12 cellular contexts compared by ENCODE assay signal in the genomic region with DNA sequence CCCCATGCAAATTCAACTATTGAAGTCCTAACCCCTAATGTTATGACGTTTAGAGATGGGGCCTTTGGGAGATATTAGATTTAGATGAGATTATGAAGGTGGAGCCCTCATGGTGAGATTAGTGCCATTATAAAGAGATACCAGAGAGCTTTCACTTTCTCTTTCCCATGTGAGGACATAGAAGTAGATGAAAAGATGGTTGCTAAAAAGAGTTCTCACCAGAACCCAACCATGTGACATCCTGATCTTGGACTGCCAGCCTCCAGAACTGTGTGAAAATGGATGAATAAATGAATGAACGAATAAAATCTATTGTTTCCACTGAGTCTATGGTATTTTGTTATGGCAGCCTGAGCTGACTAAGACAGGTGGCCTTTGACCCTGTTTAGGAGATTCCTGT. TPM values are rescaled to one million over a fixed set of nuclear protein-coding genes. Genes with fewer than 3 reads are reported as not detected.
DNase-seq lines count a peak whose midpoint lies in the region; ATAC-seq lines count a peak whose summit lies in the region.
"Had no signal": no experiment of that assay in that cellular context is flagged by ENCODE, and none has a peak within 500 bp of the region (broad histone marks: within the 10 kb centered on the region; RNA-seq: fewer than 3 reads in every experiment).

No MANE protein-coding gene starts in this region.

- H3K27ac ChIP-seq in CD4-positive, CD25-positive, alpha-beta regulatory T cell (ENCODE audit: insufficient read depth, low read length, poor library complexity, severe bottlenecking), result peak overlapping the region; percentile 80
- H3K27ac ChIP-seq: esophagus muscularis mucosa had no signal

- ATAC-seq in CD4-positive, CD25-positive, alpha-beta regulatory T cell (ENCODE audit: low read depth in 2 of 2), result peak; percentile 47 to 57
- ATAC-seq in GM19395 (IDR thresholded peaks at IDR 0.05; ENCODE audit: unreplicated experiment), result peak; percentile 51
- peak; percentile 44 for ATAC-seq in HG03135 (IDR thresholded peaks at IDR 0.05; ENCODE audit: unreplicated experiment)
- ATAC-seq in activated naive CD8-positive, alpha-beta T cell treated with anti-CD3 and anti-CD28 coated beads, Interleukin-2, amount 10 ng/mL, durations not matched to agents 7 days and 5 days (ENCODE audit: low read depth), result peak; percentile 70
- no peak for ATAC-seq in GM19324 (IDR thresholded peaks at IDR 0.05; ENCODE audit: low FRiP score, unreplicated experiment)

- H3K27me3 ChIP-seq in CD4-positive, CD25-positive, alpha-beta regulatory T cell (ENCODE audit: control insufficient read depth, insufficient read depth, low read length), result no peaks in the 10 kb centered on the region
- H3K27me3 ChIP-seq: esophagus muscularis mucosa had no signal

- H3K36me3 ChIP-seq in CD4-positive, CD25-positive, alpha-beta regulatory T cell (ENCODE audit: control insufficient read depth, insufficient read depth, low read length), result no peaks in the 10 kb centered on the region
- H3K36me3 ChIP-seq: esophagus muscularis mucosa had no signal

- peak overlapping the region; percentile 17 to 69 (median 54) for H3K4me3 Mint-ChIP-seq in CD4-positive, CD25-positive, alpha-beta regulatory T cell
- peak overlapping the region; percentile 41 for H3K4me3 Mint-ChIP-seq in activated naive CD8-positive, alpha-beta T cell treated with anti-CD3 and anti-CD28 coated beads, Interleukin-2, amount 10 ng/mL, durations not matched to agents 7 days and 5 days

- peaks cover 33% of the 10 kb centered on the region for H3K4me1 ChIP-seq in CD4-positive, CD25-positive, alpha-beta regulatory T cell (ENCODE audit: control insufficient read depth, insufficient read depth, low read length, poor library complexity, severe bottlenecking)

- peak in 2 of 3 donors; percentile 16 to 72 for DNase-seq in CD4-positive, CD25-positive, alpha-beta regulatory T cell
- DNase-seq in activated naive CD8-positive, alpha-beta T cell treated with anti-CD3 and anti-CD28 coated beads, Interleukin-2, amount 10 ng/mL, durations not matched to agents 7 days and 5 days, result no peak
- DNase-seq in NCI-H2196 (lab: John Stamatoyannopoulos, UW; ENCODE audit: unreplicated experiment), result no peak
- DNase-seq in KBM-7, result no peak
- no peak for DNase-seq in stimulated activated CD4-positive, alpha-beta T cell treated with anti-CD3 and anti-CD28 coated beads, Interleukin-1b, Interleukin-23, amount 100 ng/mL, for 48 hours
- DNase-seq: GOT3, mesenchymal stem cell, NCI-H1930 had no signal

- H3K9me3 Mint-ChIP-seq in CD4-positive, CD25-positive, alpha-beta regulatory T cell, result peaks cover 0 to 6% (median 0%) of the 10 kb centered on the region in 7 donors
- peaks cover 11% of the 10 kb centered on the region for H3K9me3 Mint-ChIP-seq in activated naive CD8-positive, alpha-beta T cell treated with anti-CD3 and anti-CD28 coated beads, Interleukin-2, amount 10 ng/mL, durations not matched to agents 7 days and 5 days

- peak overlapping the region; percentile 70 for H3K4me3 ChIP-seq in CD4-positive, CD25-positive, alpha-beta regulatory T cell (ENCODE audit: low read depth, low read length)
- H3K4me3 ChIP-seq: esophagus muscularis mucosa had no signal

- H3K4me1 Mint-ChIP-seq in CD4-positive, CD25-positive, alpha-beta regulatory T cell, result peaks cover 27 to 47% (median 35%) of the 10 kb centered on the region in 4 donors
- peaks cover 26% of the 10 kb centered on the region for H3K4me1 Mint-ChIP-seq in activated naive CD8-positive, alpha-beta T cell treated with anti-CD3 and anti-CD28 coated beads, Interleukin-2, amount 10 ng/mL, durations not matched to agents 7 days and 5 days

- peaks cover 3% of the 10 kb centered on the region for H3K36me3 Mint-ChIP-seq in CD4-positive, CD25-positive, alpha-beta regulatory T cell
- peaks cover 17% of the 10 kb centered on the region for H3K36me3 Mint-ChIP-seq in activated naive CD8-positive, alpha-beta T cell treated with anti-CD3 and anti-CD28 coated beads, Interleukin-2, amount 10 ng/mL, durations not matched to agents 7 days and 5 days

- POLR2A ChIA-PET in activated naive CD8-positive, alpha-beta T cell treated with anti-CD3 and anti-CD28 coated beads, Interleukin-2, amount 10 ng/mL, durations not matched to agents 7 days and 5 days (lab: Charles Lee), result interaction anchor here (0.5 to 3.5 kb wide), 4 partner anchors 50 to 130 kb away, joined by 3 to 13 read pairs (median 8); partner anchors contain the start of genes EPM2A, FBXO30 and SHPRH

- H3K9me3 ChIP-seq in CD4-positive, CD25-positive, alpha-beta regulatory T cell (ENCODE audit: control insufficient read depth in 2 of 2, low read length in 2 of 2), result no peaks in the 10 kb centered on the region

- H3K27ac Mint-ChIP-seq in CD4-positive, CD25-positive, alpha-beta regulatory T cell, result peak overlapping the region; percentile 52 to 90 (median 89)
- peak overlapping the region; percentile 51 for H3K27ac Mint-ChIP-seq in activated naive CD8-positive, alpha-beta T cell treated with anti-CD3 and anti-CD28 coated beads, Interleukin-2, amount 10 ng/mL, durations not matched to agents 7 days and 5 days

- no peaks in the 10 kb centered on the region for H3K27me3 Mint-ChIP-seq in CD4-positive, CD25-positive, alpha-beta regulatory T cell
- no peaks in the 10 kb centered on the region for H3K27me3 Mint-ChIP-seq in activated naive CD8-positive, alpha-beta T cell treated with anti-CD3 and anti-CD28 coated beads, Interleukin-2, amount 10 ng/mL, durations not matched to agents 7 days and 5 days

- in situ Hi-C loops in KBM-7 (cut with MboI; ENCODE audit: low pct_unique_long_range_greater_than_20kb, low sequenced_read_pairs), result no loop called here

RNA-seq across cellular contexts. Expression of gene FBXO30, which starts 50.6 kb away (rescaled TPM):
- 4.1 TPM for total RNA-seq in CD4-positive, CD25-positive, alpha-beta regulatory T cell
- polyA plus RNA-seq in CD4-positive, CD25-positive, alpha-beta regulatory T cell, result 1 to 10 TPM in 3 of 4 donors, under 1 TPM in 1; 0.99 to 1.8 (median 1.3) TPM
- total RNA-seq in activated naive CD8-positive, alpha-beta T cell treated with anti-CD3 and anti-CD28 coated beads, Interleukin-2, amount 10 ng/mL, durations not matched to agents 7 days and 5 days, result 1 to 10 TPM; 6.6 to 7.2 TPM

Comparison
In these comparisons a context has a peak if more than half of its experiments do, and no peak if none do; other contexts are left out.
1. DNase-seq: peak in CD4-positive, CD25-positive, alpha-beta regulatory T cell (2 of 3); none in activated naive CD8-positive, alpha-beta T cell treated with anti-CD3 and anti-CD28 coated beads, Interleukin-2, amount 10 ng/mL, durations not matched to agents 7 days and 5 days (single experiment), NCI-H2196 (single experiment), KBM-7 (single experiment) and stimulated activated CD4-positive, alpha-beta T cell treated with anti-CD3 and anti-CD28 coated beads, Interleukin-1b, Interleukin-23, amount 100 ng/mL, for 48 hours (single experiment).